ENCODE assay signal across 1 cellular context in the genomic region with DNA sequence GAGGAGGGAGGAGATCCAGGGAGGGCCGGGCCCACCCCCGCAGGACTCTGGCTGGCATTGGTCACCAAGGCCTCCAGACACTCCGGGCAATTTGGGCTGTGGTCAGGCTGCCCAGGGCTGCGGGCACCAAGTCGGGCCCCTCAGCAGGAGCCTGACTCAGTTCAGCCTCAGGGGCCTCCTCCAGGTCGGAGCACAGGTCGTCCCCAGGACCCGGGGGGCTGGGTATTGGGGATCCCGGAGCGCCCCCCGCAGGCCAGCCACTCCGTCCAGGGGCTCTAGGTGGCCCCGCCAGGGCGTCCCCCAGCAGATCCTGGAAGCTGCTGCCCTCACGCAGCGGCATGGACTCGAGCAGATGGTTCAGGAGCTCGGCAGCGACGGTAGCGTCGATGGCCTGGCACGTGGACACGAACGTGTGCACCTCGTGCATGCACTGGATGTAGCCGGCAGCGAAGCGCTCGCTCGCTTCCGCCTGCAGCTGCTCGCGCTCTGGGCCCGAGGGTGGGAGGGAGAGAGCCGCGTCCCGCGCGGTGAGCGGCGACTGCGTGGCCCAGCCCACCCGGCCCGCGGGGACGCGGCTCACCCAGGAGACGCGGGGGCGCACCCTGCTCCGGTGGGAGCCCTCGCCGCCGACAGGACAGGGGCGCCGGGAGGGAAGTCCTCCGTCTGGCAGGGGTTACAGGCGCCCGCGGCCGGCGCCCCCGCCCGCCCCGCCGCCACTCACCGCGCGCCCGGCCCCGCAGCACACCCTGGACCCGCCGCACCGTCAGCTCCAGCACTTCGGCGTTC.
TF ChIP-seq lines count a peak whose summit lies in the region.

No MANE protein-coding gene starts in this region.

TF ChIP-seq in WTC11, 78 proteins besides CTCF, POLR2A, EP300 and RAD21 (continued from another document and continues in another):
- TF ChIP-seq, protein P1, sequence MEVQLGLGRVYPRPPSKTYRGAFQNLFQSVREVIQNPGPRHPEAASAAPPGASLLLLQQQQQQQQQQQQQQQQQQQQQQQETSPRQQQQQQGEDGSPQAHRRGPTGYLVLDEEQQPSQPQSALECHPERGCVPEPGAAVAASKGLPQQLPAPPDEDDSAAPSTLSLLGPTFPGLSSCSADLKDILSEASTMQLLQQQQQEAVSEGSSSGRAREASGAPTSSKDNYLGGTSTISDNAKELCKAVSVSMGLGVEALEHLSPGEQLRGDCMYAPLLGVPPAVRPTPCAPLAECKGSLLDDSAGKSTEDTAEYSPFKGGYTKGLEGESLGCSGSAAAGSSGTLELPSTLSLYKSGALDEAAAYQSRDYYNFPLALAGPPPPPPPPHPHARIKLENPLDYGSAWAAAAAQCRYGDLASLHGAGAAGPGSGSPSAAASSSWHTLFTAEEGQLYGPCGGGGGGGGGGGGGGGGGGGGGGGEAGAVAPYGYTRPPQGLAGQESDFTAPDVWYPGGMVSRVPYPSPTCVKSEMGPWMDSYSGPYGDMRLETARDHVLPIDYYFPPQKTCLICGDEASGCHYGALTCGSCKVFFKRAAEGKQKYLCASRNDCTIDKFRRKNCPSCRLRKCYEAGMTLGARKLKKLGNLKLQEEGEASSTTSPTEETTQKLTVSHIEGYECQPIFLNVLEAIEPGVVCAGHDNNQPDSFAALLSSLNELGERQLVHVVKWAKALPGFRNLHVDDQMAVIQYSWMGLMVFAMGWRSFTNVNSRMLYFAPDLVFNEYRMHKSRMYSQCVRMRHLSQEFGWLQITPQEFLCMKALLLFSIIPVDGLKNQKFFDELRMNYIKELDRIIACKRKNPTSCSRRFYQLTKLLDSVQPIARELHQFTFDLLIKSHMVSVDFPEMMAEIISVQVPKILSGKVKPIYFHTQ (CRISPR knock-in tag; IDR thresholded peaks at IDR 0.05): no peak
- TF ChIP-seq, protein P2, sequence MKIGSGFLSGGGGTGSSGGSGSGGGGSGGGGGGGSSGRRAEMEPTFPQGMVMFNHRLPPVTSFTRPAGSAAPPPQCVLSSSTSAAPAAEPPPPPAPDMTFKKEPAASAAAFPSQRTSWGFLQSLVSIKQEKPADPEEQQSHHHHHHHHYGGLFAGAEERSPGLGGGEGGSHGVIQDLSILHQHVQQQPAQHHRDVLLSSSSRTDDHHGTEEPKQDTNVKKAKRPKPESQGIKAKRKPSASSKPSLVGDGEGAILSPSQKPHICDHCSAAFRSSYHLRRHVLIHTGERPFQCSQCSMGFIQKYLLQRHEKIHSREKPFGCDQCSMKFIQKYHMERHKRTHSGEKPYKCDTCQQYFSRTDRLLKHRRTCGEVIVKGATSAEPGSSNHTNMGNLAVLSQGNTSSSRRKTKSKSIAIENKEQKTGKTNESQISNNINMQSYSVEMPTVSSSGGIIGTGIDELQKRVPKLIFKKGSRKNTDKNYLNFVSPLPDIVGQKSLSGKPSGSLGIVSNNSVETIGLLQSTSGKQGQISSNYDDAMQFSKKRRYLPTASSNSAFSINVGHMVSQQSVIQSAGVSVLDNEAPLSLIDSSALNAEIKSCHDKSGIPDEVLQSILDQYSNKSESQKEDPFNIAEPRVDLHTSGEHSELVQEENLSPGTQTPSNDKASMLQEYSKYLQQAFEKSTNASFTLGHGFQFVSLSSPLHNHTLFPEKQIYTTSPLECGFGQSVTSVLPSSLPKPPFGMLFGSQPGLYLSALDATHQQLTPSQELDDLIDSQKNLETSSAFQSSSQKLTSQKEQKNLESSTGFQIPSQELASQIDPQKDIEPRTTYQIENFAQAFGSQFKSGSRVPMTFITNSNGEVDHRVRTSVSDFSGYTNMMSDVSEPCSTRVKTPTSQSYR (CRISPR knock-in tag; IDR thresholded peaks at IDR 0.05): peak; percentile 99
- TF ChIP-seq SOX15 (CRISPR knock-in tag; IDR thresholded peaks at IDR 0.05) (no peak), ELF4 (CRISPR knock-in tag; IDR thresholded peaks at IDR 0.05; ENCODE audit: low read depth) (peak; percentile 96), NR2C2 (CRISPR knock-in tag; IDR thresholded peaks at IDR 0.05) (peak; percentile 95), PRRX2 (CRISPR knock-in tag; IDR thresholded peaks at IDR 0.05) (no peak), TCF7 (CRISPR knock-in tag; IDR thresholded peaks at IDR 0.05; ENCODE audit: low read depth) (peak; percentile 100), KAT7 (CRISPR knock-in tag; IDR thresholded peaks at IDR 0.05; ENCODE audit: borderline replicate concordance) (peak; percentile 98; the same call in 1 of the 2 replicates), ATF1 (CRISPR knock-in tag; IDR thresholded peaks at IDR 0.05) (peak; percentile 98; the same call in 1 of the 2 replicates), NFYB (CRISPR knock-in tag; conservative IDR thresholded peaks at IDR 0.05; ENCODE audit: low read depth) (peak; percentile 76), NR1H2 (CRISPR knock-in tag; IDR thresholded peaks at IDR 0.05) (peak; percentile 97), GABPB1 (CRISPR knock-in tag; IDR thresholded peaks at IDR 0.05) (peak; percentile 88), NR3C1 (CRISPR knock-in tag; conservative IDR thresholded peaks at IDR 0.05; ENCODE audit: low read depth) (peak; percentile 94; the same call in 1 of the 2 replicates), FOXK1 (CRISPR knock-in tag; IDR thresholded peaks at IDR 0.05) (peak; percentile 99), SMAD4 (CRISPR knock-in tag; IDR thresholded peaks at IDR 0.05) (peak; percentile 99), TEAD4 (CRISPR knock-in tag; IDR thresholded peaks at IDR 0.05) (peak; percentile 99), ZNF232 (CRISPR knock-in tag; IDR thresholded peaks at IDR 0.05) (peak; percentile 99), ETV6 (CRISPR knock-in tag; IDR thresholded peaks at IDR 0.05) (peak; percentile 99), ZNF416 (CRISPR knock-in tag; IDR thresholded peaks at IDR 0.05) (no peak), TEAD1 (CRISPR knock-in tag; IDR thresholded peaks at IDR 0.05) (peak; percentile 99), SP1 (CRISPR knock-in tag; conservative IDR thresholded peaks at IDR 0.05) (peak; percentile 71), ESRRA (CRISPR knock-in tag; IDR thresholded peaks at IDR 0.05; ENCODE audit: borderline replicate concordance) (peak; percentile 99), SMAD3 (CRISPR knock-in tag; IDR thresholded peaks at IDR 0.05; ENCODE audit: borderline replicate concordance) (peak; percentile 99), ZNF121 (CRISPR knock-in tag; IDR thresholded peaks at IDR 0.05) (peak; percentile 97), ZNF138 (CRISPR knock-in tag; conservative IDR thresholded peaks at IDR 0.05) (peak; percentile 98), CREM (CRISPR knock-in tag; IDR thresholded peaks at IDR 0.05) (peak; percentile 91; the same call in 1 of the 2 replicates)
- TF ChIP-seq, protein P3, sequence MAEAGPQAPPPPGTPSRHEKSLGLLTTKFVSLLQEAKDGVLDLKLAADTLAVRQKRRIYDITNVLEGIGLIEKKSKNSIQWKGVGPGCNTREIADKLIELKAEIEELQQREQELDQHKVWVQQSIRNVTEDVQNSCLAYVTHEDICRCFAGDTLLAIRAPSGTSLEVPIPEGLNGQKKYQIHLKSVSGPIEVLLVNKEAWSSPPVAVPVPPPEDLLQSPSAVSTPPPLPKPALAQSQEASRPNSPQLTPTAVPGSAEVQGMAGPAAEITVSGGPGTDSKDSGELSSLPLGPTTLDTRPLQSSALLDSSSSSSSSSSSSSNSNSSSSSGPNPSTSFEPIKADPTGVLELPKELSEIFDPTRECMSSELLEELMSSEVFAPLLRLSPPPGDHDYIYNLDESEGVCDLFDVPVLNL (CRISPR knock-in tag; IDR thresholded peaks at IDR 0.05; ENCODE audit: borderline replicate concordance, low read depth): peak; percentile 98
- TF ChIP-seq, protein P4, sequence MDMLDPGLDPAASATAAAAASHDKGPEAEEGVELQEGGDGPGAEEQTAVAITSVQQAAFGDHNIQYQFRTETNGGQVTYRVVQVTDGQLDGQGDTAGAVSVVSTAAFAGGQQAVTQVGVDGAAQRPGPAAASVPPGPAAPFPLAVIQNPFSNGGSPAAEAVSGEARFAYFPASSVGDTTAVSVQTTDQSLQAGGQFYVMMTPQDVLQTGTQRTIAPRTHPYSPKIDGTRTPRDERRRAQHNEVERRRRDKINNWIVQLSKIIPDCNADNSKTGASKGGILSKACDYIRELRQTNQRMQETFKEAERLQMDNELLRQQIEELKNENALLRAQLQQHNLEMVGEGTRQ (CRISPR knock-in tag; IDR thresholded peaks at IDR 0.05): peak; percentile 62
- TF ChIP-seq, protein P5, sequence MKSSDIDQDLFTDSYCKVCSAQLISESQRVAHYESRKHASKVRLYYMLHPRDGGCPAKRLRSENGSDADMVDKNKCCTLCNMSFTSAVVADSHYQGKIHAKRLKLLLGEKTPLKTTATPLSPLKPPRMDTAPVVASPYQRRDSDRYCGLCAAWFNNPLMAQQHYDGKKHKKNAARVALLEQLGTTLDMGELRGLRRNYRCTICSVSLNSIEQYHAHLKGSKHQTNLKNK (CRISPR knock-in tag; IDR thresholded peaks at IDR 0.05): no peak
- TF ChIP-seq, protein P6, sequence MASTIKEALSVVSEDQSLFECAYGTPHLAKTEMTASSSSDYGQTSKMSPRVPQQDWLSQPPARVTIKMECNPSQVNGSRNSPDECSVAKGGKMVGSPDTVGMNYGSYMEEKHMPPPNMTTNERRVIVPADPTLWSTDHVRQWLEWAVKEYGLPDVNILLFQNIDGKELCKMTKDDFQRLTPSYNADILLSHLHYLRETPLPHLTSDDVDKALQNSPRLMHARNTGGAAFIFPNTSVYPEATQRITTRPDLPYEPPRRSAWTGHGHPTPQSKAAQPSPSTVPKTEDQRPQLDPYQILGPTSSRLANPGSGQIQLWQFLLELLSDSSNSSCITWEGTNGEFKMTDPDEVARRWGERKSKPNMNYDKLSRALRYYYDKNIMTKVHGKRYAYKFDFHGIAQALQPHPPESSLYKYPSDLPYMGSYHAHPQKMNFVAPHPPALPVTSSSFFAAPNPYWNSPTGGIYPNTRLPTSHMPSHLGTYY (CRISPR knock-in tag; IDR thresholded peaks at IDR 0.05): no peak
- TF ChIP-seq, protein P7, sequence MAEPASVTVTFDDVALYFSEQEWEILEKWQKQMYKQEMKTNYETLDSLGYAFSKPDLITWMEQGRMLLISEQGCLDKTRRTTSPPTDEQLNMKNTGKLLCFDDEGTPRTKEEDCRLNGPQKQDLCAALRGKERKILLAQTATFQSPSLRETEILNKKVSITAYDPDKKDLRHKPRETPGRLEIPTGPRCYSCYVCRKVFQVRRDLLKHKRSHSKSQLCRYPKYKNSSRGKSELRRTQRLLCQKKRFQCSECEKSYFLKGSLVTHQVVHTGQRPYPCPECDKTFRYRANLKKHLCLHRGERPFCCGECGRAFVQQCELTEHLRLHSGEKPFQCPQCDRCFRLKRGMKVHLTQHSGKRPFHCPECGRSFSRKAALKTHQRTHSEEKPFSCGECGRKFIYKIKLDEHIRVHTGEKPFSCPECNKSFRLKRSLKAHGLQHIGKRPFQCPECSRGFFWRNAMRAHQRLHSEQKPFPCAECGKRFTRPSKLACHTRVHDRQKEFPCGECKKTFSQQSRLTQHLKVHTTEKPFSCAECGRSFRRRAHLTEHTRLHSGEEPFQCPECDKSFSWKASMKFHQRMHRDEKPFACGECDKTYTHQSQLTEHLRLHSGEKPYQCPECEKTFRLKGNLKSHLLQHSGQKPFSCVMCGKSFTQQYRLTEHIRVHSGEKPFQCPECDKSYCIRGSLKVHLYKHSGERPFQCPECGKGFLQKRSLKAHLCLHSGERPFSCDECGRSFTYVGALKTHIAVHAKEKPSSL (CRISPR knock-in tag; conservative IDR thresholded peaks at IDR 0.05): no peak
- TF ChIP-seq, protein P8, sequence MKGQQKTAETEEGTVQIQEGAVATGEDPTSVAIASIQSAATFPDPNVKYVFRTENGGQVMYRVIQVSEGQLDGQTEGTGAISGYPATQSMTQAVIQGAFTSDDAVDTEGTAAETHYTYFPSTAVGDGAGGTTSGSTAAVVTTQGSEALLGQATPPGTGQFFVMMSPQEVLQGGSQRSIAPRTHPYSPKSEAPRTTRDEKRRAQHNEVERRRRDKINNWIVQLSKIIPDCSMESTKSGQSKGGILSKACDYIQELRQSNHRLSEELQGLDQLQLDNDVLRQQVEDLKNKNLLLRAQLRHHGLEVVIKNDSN (CRISPR knock-in tag; IDR thresholded peaks at IDR 0.05): peak; percentile 90
- TF ChIP-seq, protein P9, sequence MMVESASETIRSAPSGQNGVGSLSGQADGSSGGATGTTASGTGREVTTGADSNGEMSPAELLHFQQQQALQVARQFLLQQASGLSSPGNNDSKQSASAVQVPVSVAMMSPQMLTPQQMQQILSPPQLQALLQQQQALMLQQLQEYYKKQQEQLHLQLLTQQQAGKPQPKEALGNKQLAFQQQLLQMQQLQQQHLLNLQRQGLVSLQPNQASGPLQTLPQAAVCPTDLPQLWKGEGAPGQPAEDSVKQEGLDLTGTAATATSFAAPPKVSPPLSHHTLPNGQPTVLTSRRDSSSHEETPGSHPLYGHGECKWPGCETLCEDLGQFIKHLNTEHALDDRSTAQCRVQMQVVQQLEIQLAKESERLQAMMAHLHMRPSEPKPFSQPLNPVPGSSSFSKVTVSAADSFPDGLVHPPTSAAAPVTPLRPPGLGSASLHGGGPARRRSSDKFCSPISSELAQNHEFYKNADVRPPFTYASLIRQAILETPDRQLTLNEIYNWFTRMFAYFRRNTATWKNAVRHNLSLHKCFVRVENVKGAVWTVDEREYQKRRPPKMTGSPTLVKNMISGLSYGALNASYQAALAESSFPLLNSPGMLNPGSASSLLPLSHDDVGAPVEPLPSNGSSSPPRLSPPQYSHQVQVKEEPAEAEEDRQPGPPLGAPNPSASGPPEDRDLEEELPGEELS (CRISPR knock-in tag; IDR thresholded peaks at IDR 0.05): peak; percentile 100
- TF ChIP-seq, protein P10, sequence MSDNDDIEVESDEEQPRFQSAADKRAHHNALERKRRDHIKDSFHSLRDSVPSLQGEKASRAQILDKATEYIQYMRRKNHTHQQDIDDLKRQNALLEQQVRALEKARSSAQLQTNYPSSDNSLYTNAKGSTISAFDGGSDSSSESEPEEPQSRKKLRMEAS (CRISPR knock-in tag; IDR thresholded peaks at IDR 0.05): peak; percentile 100
- TF ChIP-seq, protein P11, sequence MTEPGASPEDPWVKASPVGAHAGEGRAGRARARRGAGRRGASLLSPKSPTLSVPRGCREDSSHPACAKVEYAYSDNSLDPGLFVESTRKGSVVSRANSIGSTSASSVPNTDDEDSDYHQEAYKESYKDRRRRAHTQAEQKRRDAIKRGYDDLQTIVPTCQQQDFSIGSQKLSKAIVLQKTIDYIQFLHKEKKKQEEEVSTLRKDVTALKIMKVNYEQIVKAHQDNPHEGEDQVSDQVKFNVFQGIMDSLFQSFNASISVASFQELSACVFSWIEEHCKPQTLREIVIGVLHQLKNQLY (CRISPR knock-in tag; IDR thresholded peaks at IDR 0.05): no peak
- TF ChIP-seq, protein P12, sequence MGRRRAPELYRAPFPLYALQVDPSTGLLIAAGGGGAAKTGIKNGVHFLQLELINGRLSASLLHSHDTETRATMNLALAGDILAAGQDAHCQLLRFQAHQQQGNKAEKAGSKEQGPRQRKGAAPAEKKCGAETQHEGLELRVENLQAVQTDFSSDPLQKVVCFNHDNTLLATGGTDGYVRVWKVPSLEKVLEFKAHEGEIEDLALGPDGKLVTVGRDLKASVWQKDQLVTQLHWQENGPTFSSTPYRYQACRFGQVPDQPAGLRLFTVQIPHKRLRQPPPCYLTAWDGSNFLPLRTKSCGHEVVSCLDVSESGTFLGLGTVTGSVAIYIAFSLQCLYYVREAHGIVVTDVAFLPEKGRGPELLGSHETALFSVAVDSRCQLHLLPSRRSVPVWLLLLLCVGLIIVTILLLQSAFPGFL (CRISPR knock-in tag; IDR thresholded peaks at IDR 0.05; ENCODE audit: borderline replicate concordance): peak; percentile 99
- TF ChIP-seq, protein P13, sequence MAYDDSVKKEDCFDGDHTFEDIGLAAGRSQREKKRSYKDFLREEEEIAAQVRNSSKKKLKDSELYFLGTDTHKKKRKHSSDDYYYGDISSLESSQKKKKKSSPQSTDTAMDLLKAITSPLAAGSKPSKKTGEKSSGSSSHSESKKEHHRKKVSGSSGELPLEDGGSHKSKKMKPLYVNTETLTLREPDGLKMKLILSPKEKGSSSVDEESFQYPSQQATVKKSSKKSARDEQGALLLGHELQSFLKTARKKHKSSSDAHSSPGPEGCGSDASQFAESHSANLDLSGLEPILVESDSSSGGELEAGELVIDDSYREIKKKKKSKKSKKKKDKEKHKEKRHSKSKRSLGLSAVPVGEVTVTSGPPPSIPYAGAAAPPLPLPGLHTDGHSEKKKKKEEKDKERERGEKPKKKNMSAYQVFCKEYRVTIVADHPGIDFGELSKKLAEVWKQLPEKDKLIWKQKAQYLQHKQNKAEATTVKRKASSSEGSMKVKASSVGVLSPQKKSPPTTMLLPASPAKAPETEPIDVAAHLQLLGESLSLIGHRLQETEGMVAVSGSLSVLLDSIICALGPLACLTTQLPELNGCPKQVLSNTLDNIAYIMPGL (CRISPR knock-in tag; IDR thresholded peaks at IDR 0.05): peak; percentile 88
